Comparison of ENCODE assay signal across 8 cellular contexts in genomic region chr6:85593438-85594196, GRCh38. TPM values are rescaled to one million over a fixed set of nuclear protein-coding genes. Genes with fewer than 3 reads are reported as not detected.
DNase-seq lines count a peak whose midpoint lies in the region; ATAC-seq, FAIRE-seq and TF ChIP-seq lines count a peak whose summit lies in the region.

Gene SNX14 (minus strand): TSS chr6:85593858. CDS start chr6:85593718, 140 bp downstream.

- no peaks in the 10 kb centered on the region for H3K36me3 ChIP-seq in keratinocyte (ENCODE audit: control insufficient read depth in 2 of 2, extremely low read depth in 1 of 2, insufficient read depth in 2 of 2, low read length in 2 of 2)

- H3K9me3 ChIP-seq in keratinocyte (ENCODE audit: control insufficient read depth, low read depth, low read length) = no peaks in the 10 kb centered on the region

- peaks cover 9% of the 10 kb centered on the region for H3K4me1 ChIP-seq in keratinocyte (ENCODE audit: control insufficient read depth, extremely low read depth, insufficient read depth, low read length)

- peak in 2 of 3 experiments; percentile 8 to 17 for TF ChIP-seq CTCF in keratinocyte (optimal IDR thresholded peaks at IDR 0.05 in 1 of 3, IDR thresholded peaks at IDR 0.05 in 1 of 3, conservative IDR thresholded peaks at IDR 0.05 in 1 of 3; ENCODE audit: extremely low read depth in 1 of 3, insufficient read depth in 2 of 3, low read length in 3 of 3)

- H3K4me2 ChIP-seq in keratinocyte (ENCODE audit: control insufficient read depth, extremely low read depth, insufficient read depth, low read depth, low read length) = peak within 1 kb of the TSS; percentile 76

- dilution Hi-C loops in keratinocyte (cut with MboI; ENCODE audit: extremely low pct_ligation_motif_present, low sequenced_read_pairs) = no loop called here

- H3K27me3 ChIP-seq in keratinocyte (ENCODE audit: control insufficient read depth, extremely low read depth, insufficient read depth, low read length) = no peaks in the 10 kb centered on the region

- H3K27ac ChIP-seq in keratinocyte (ENCODE audit: control insufficient read depth, insufficient read depth, low read length) = peak within 1 kb of the TSS; percentile 82

- peak; percentile 97 for DNase-seq in AML-193 (lab: John Stamatoyannopoulos, UW)
- DNase-seq in NCI-H446 (lab: John Stamatoyannopoulos, UW) = peak; percentile 20 to 75
- peak; percentile 84 for DNase-seq in activated CD4-positive, CD25-positive, alpha-beta regulatory T cell treated with anti-CD3 and anti-CD28 coated beads, Interleukin-2, amount 50 U/mL, for 72 hours
- peak; percentile 94 for DNase-seq in cerebellar cortex (ENCODE audit: low spot score)
- DNase-seq in keratinocyte (ENCODE audit: low read depth, low spot score) = peak; percentile 36
- DNase-seq in stimulated activated CD4-positive, alpha-beta T cell treated with anti-CD3 and anti-CD28 coated beads, Interleukin-12 subunit alpha, Interleukin-12 subunit beta, amount 100 ng/mL, for 48 hours (ENCODE audit: low read depth in 2 of 3, low spot score in 1 of 3) = peak; percentile 66 to 80 (median 67)

- peak within 1 kb of the TSS; percentile 47 for H2AFZ ChIP-seq in keratinocyte (ENCODE audit: control insufficient read depth, low read length)

- ATAC-seq in GM19025 (IDR thresholded peaks at IDR 0.05; ENCODE audit: low read depth, unreplicated experiment) = peak; percentile 89
- ATAC-seq in HG03280 (IDR thresholded peaks at IDR 0.05; ENCODE audit: unreplicated experiment) = peak; percentile 90

- H3K9me1 ChIP-seq in keratinocyte (ENCODE audit: control insufficient read depth, extremely low read depth, insufficient read depth, low read length) = no peaks in the 10 kb centered on the region

- peak within 1 kb of the TSS; percentile 57 to 98 (median 90) for H3K4me3 ChIP-seq in keratinocyte (ENCODE audit: control insufficient read depth in 2 of 3, extremely low read depth in 1 of 3, insufficient read depth in 2 of 3, low read depth in 1 of 3, low read length in 3 of 3)

- no peaks in the 10 kb centered on the region for H4K20me1 ChIP-seq in keratinocyte (ENCODE audit: control insufficient read depth, extremely low read depth, insufficient read depth, low read length)

- peaks cover 44% of the 10 kb centered on the region for H3K79me2 ChIP-seq in keratinocyte (ENCODE audit: control insufficient read depth, insufficient read depth, low read length)

- peak; percentile 5 for FAIRE-seq in keratinocyte (lab: Jason Lieb, UNC)

- peak within 1 kb of the TSS; percentile 89 for H3K9ac ChIP-seq in keratinocyte (ENCODE audit: control insufficient read depth, extremely low read depth, insufficient read depth, low read length)

RNA-seq across cellular contexts. Expression of gene SNX14, which starts in this region (rescaled TPM):
- 54.5 to 97.5 TPM (median 75.8 TPM) in 3 replicates for polyA plus RNA-seq in keratinocyte
- polyA plus RNA-seq in keratinocyte (2011; ENCODE audit: low read depth) = 64.3 TPM
- polyA plus RNA-seq in keratinocyte (2011; cell fraction: cytosol; rRNA removed) = 23.2 and 41.8 TPM in 2 replicates
- 111 and 167 TPM in 2 replicates for polyA plus RNA-seq in keratinocyte (2011; cell fraction: nucleus; rRNA removed)
- 55.7 and 58.5 TPM in 2 replicates for polyA plus RNA-seq in keratinocyte (2012; ENCODE audit: low replicate concordance)
- polyA minus RNA-seq in keratinocyte = 13.1 to 74.2 TPM (median 53.1 TPM) in 3 replicates
- 59.5 TPM for polyA minus RNA-seq in keratinocyte (2011; cell fraction: cytosol; rRNA and poly(A)+ RNA removed)
- polyA minus RNA-seq in keratinocyte (2011; cell fraction: nucleus; rRNA and poly(A)+ RNA removed) = 81.1 and 134 TPM in 2 replicates

Comparison
In these comparisons a context has a peak if more than half of its experiments do, and no peak if none do; other contexts are left out.
1. Peak in every context shown above with its lines: DNase-seq, ATAC-seq, H3K4me3 ChIP-seq and H3K27ac ChIP-seq.
2. DNase-seq: peak in every context shown above with its lines; median percentile 97 in AML-193; 94 in cerebellar cortex; 84 in activated CD4-positive, CD25-positive, alpha-beta regulatory T cell treated with anti-CD3 and anti-CD28 coated beads, Interleukin-2, amount 50 U/mL, for 72 hours; 67 in stimulated activated CD4-positive, alpha-beta T cell treated with anti-CD3 and anti-CD28 coated beads, Interleukin-12 subunit alpha, Interleukin-12 subunit beta, amount 100 ng/mL, for 48 hours; 48 in NCI-H446; 36 in keratinocyte.